In the genomic region with DNA sequence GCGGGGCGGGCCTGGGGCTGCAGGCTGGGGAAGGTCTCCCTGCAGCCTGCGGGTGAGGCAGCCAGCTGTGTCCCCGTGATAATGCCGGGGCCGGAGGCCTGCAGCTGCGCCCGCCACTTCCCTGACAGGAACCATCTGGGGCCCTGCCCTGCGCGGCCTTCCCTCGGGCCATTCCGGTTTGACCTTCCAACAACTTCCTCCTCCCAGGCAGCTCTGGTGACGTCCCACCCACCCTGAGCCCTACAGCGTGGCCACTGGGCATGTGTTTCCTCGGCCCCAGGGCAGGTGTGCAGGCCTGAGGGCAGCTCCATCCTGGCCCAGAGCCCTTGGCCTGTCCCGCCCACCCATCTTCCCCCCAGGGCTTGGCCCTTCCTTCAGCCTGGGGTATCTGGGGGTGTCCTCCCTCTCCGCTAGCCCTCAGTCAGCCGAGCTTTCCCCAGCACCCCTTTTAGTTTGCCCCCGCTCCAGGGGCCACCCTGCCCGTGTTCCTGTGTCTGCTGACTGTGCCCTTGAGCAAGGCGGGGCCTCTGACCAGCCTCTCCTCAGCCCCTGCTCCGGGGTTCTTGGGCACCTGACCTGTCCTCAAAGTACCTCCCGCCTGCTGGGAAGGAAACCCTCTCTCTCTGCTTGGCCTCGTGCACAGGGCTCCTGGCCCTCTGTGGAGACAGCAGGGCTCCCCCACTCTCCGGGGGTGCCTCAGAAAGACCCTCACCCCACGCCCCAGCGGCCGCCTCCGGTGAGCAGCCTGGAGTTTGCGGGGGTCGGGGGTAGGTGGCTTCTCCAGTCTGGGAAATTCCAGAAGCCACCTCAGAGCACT, we compare ENCODE assay signal across 8 cellular contexts. TPM values are rescaled to one million over a fixed set of nuclear protein-coding genes. Genes with fewer than 3 reads are reported as not detected.
DNase-seq lines count a peak whose midpoint lies in the region; ATAC-seq and TF ChIP-seq lines count a peak whose summit lies in the region.

A gene (minus strand): TSS at position 180 of the 817 bp plus-strand sequence. CDS start 400 bp downstream, outside the sequence.

- no peak within 1 kb of the TSS for H3K27ac Mint-ChIP-seq in activated T-cell treated with anti-CD3 and anti-CD28 coated beads, Interleukin-2, amount 50 U/mL, for 24 hours

- peaks cover 0 to 4% of the 10 kb centered on the region in 2 donors for H3K27me3 ChIP-seq in body of pancreas

- no peaks in the 10 kb centered on the region for H3K4me1 Mint-ChIP-seq in activated T-cell treated with anti-CD3 and anti-CD28 coated beads, Interleukin-2, amount 50 U/mL, for 24 hours (ENCODE audit: low read depth)

- H3K4me3 ChIP-seq in body of pancreas: no peak within 1 kb of the TSS

- ATAC-seq in HG03432 (IDR thresholded peaks at IDR 0.05; ENCODE audit: unreplicated experiment) (peak; percentile 28), body of pancreas (peak; percentile 45)

- DNase-seq in Ammon's horn (ENCODE audit: low spot score): peak; percentile 65
- peak in 3 of 4 donors; percentile 29 to 65 (median 33) for DNase-seq in body of pancreas
- DNase-seq in midbrain (lab: John Stamatoyannopoulos, UW): peak; percentile 39
- DNase-seq in stimulated activated CD4-positive, alpha-beta T cell treated with anti-CD3 and anti-CD28 coated beads, Interleukin-15, amount 100 ng/mL, for 24 hours: no peak
- no peak for DNase-seq in amniotic stem cell (lab: John Stamatoyannopoulos, UW)
- no peak for DNase-seq in activated T-cell treated with anti-CD3 and anti-CD28 coated beads, Interleukin-2, amount 50 U/mL, for 24 hours
- no peak for DNase-seq in SHP77 treated with DMSO at 0.1 percent for 48 hours (lab: John Stamatoyannopoulos, UW)

- intact Hi-C loops in body of pancreas (cut with DNase I): no loop called here

- H3K9me3 ChIP-seq in body of pancreas: no peaks in the 10 kb centered on the region

- H3K27ac ChIP-seq in body of pancreas: no peak within 1 kb of the TSS

- peaks cover 49% of the 10 kb centered on the region for H3K27me3 Mint-ChIP-seq in activated T-cell treated with anti-CD3 and anti-CD28 coated beads, Interleukin-2, amount 50 U/mL, for 24 hours

- no peak for TF ChIP-seq POLR2A in body of pancreas (IDR thresholded peaks at IDR 0.05)

- no peak within 1 kb of the TSS for H3K4me3 Mint-ChIP-seq in activated T-cell treated with anti-CD3 and anti-CD28 coated beads, Interleukin-2, amount 50 U/mL, for 24 hours

- no peaks in the 10 kb centered on the region for H3K4me1 ChIP-seq in body of pancreas

- H3K9me3 Mint-ChIP-seq in activated T-cell treated with anti-CD3 and anti-CD28 coated beads, Interleukin-2, amount 50 U/mL, for 24 hours: no peaks in the 10 kb centered on the region

- no peak for TF ChIP-seq CTCF in body of pancreas (IDR thresholded peaks at IDR 0.05)

- H3K36me3 ChIP-seq in body of pancreas (replicated peaks in 1 of 2; ENCODE audit: insufficient read depth in 1 of 2, low read depth in 2 of 2): no peaks in the 10 kb centered on the region

- no peaks in the 10 kb centered on the region for H3K36me3 Mint-ChIP-seq in activated T-cell treated with anti-CD3 and anti-CD28 coated beads, Interleukin-2, amount 50 U/mL, for 24 hours (ENCODE audit: low read depth)

- WGBS in body of pancreas, 2 donors: 39% methylated on average over 27 of the region's 31 CpGs; no CpG with 5 or more reads in 1 of the 2 donors

RNA-seq across cellular contexts. Expression of the gene that starts here (rescaled TPM):
- total RNA-seq in body of pancreas: 10 to 100 TPM in 1 of 2 donors, 1 to 10 TPM in 1; 7.8 to 16.2 TPM

Comparison
In these comparisons a context has a peak if more than half of its experiments do, and no peak if none do; other contexts are left out.
1. DNase-seq: peak in Ammon's horn (single experiment), body of pancreas (3 of 4) and midbrain (single experiment); none in stimulated activated CD4-positive, alpha-beta T cell treated with anti-CD3 and anti-CD28 coated beads, Interleukin-15, amount 100 ng/mL, for 24 hours (single experiment), amniotic stem cell (single experiment), activated T-cell treated with anti-CD3 and anti-CD28 coated beads, Interleukin-2, amount 50 U/mL, for 24 hours (single experiment) and SHP77 treated with DMSO at 0.1 percent for 48 hours (single experiment).